In the genomic region with DNA sequence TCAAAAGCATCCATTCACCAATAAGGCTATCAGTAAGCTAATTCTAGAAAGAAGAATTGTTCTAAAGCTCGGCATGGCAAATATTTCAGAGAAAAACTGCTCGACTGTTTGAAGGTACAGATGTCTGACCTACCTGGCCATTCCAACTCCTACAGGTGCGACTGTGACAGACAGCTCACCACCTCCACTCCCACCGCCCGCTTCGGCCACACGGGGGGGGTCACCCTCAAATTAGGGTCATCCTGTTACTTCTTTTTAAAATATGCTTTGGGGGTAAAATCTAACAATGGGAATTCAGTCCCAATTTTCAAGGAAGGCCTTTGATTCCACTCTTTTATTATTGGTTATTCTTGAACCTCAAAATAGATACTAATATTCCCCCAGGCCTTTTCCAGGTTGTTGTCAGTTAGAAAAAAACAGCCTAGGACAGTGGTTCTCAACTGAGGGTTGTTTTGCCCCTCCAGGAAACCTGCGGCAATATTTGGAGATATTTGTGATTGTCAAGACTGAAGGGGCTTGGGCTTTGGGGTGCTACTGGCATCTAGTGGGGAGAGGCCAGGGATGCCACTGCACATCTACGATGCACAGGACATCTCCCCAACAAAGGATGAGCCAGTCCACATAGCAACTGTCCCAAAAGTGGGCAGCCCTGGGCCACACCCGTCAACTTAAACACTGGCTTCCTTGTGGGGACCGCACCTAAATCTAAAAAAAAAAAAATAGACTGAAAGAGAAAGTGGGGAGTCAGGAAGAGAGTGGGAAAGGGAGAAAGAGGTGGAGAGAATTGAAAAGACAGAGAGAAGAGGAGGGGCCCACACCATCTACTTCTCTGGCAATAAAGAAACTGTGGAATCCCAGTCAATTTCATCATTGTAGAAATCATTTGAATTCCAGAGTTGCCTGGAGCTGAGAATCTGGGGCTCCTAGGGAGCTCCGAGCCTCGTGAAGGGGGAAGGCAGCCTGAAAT, we compare ENCODE assay signal across 9 cellular contexts.
DNase-seq lines count a peak whose midpoint lies in the region; ATAC-seq and TF ChIP-seq lines count a peak whose summit lies in the region.
"Had no signal": no experiment of that assay in that cellular context is flagged by ENCODE, and none has a peak within 500 bp of the region (broad histone marks: within the 10 kb centered on the region; RNA-seq: fewer than 3 reads in every experiment).

No MANE protein-coding gene starts in this region.

- peaks cover 0 to 60% (median 6%) of the 10 kb centered on the region in 3 donors for H3K36me3 Mint-ChIP-seq in CD8-positive, alpha-beta memory T cell
- H3K36me3 Mint-ChIP-seq in T-cell: peaks cover 11% of the 10 kb centered on the region

- H3K27ac ChIP-seq in CD8-positive, alpha-beta memory T cell (ENCODE audit: low read depth, low read length): peak overlapping the region; percentile 68
- H3K27ac ChIP-seq in breast epithelium: no peak overlapping the region
- H3K27ac ChIP-seq in neuronal stem cell (replicated peaks; ENCODE audit: low read length): no peak overlapping the region

- no CpG with 5 or more reads among the region's 13 CpGs for WGBS in neuronal stem cell (ENCODE audit: extremely low coverage in 2 of 2, insufficient read length in 2 of 2, insufficient replicate concordance in 1 of 2), 2 donors

- H3K4me2 ChIP-seq in neuronal stem cell (ENCODE audit: insufficient read depth, low read length, poor library complexity, severe bottlenecking): no peak overlapping the region

- peak in 3 of 5 donors; percentile 28 to 64 (median 58) for DNase-seq in CD8-positive, alpha-beta memory T cell
- peak in 29 of 34 experiments; percentile 26 to 66 (median 52) for DNase-seq in T-cell
- no peak for DNase-seq in breast epithelium (ENCODE audit: low spot score in 2 of 2)
- DNase-seq in neuronal stem cell (ENCODE audit: low spot score): no peak
- no peak for DNase-seq in islet precursor cell
- no peak for DNase-seq in cerebellum (ENCODE audit: low spot score)
- DNase-seq: NCI-H146 had no signal

- peaks cover 97% of the 10 kb centered on the region for H3K4me1 ChIP-seq in CD8-positive, alpha-beta memory T cell (ENCODE audit: insufficient read depth, low read length)
- no peaks in the 10 kb centered on the region for H3K4me1 ChIP-seq in breast epithelium
- peaks cover 0 to 7% of the 10 kb centered on the region in 2 donors for H3K4me1 ChIP-seq in neuronal stem cell (ENCODE audit: control insufficient read depth in 2 of 2, insufficient read depth in 1 of 2, low read depth in 1 of 2, low read length in 2 of 2)

- no peaks in the 10 kb centered on the region for H3K36me3 ChIP-seq in CD8-positive, alpha-beta memory T cell (ENCODE audit: insufficient read depth, low read length)
- no peaks in the 10 kb centered on the region for H3K36me3 ChIP-seq in breast epithelium
- no peaks in the 10 kb centered on the region for H3K36me3 ChIP-seq in neuronal stem cell (replicated peaks in 1 of 2; ENCODE audit: control insufficient read depth in 2 of 2, insufficient read depth in 2 of 2, low read length in 2 of 2)

- no peaks in the 10 kb centered on the region for H3K79me1 ChIP-seq in neuronal stem cell (ENCODE audit: low read depth, low read length)

- no peak overlapping the region for H3K23ac ChIP-seq in neuronal stem cell (ENCODE audit: low read depth, low read length, poor library complexity)

- H3K14ac ChIP-seq in neuronal stem cell (ENCODE audit: low read length): no peak overlapping the region

- H3K27me3 ChIP-seq in CD8-positive, alpha-beta memory T cell (ENCODE audit: insufficient read depth, low read length, poor library complexity, severe bottlenecking): no peaks in the 10 kb centered on the region
- no peaks in the 10 kb centered on the region for H3K27me3 ChIP-seq in breast epithelium
- no peaks in the 10 kb centered on the region for H3K27me3 ChIP-seq in neuronal stem cell (ENCODE audit: control insufficient read depth in 3 of 3, insufficient read depth in 3 of 3, low read depth in 1 of 3, low read length in 3 of 3)

- H2AK5ac ChIP-seq in neuronal stem cell (ENCODE audit: low read depth, low read length): no peak overlapping the region

- intact Hi-C loops in breast epithelium (cut with DNase I; ENCODE audit: low total_unique reads): no loop called here

- peaks cover 0 to 9% of the 10 kb centered on the region in 2 donors for H3K27me3 Mint-ChIP-seq in CD8-positive, alpha-beta memory T cell
- no peaks in the 10 kb centered on the region for H3K27me3 Mint-ChIP-seq in T-cell

- H3K18ac ChIP-seq in neuronal stem cell (ENCODE audit: low read length): peak overlapping the region; percentile 63

- no peak overlapping the region for H2BK120ac ChIP-seq in neuronal stem cell (ENCODE audit: low read depth, low read length)

- H3K9me3 Mint-ChIP-seq in CD8-positive, alpha-beta memory T cell: no peaks in the 10 kb centered on the region
- H3K9me3 Mint-ChIP-seq in T-cell: no peaks in the 10 kb centered on the region

- H3K4ac ChIP-seq in neuronal stem cell (ENCODE audit: low read length): no peak overlapping the region

- H4K8ac ChIP-seq in neuronal stem cell (ENCODE audit: low read depth, low read length): no peak overlapping the region

- H2AFZ ChIP-seq in neuronal stem cell (ENCODE audit: low read length): no peak overlapping the region

- peaks cover 93 to 100% (median 98%) of the 10 kb centered on the region in 3 donors for H3K4me1 Mint-ChIP-seq in CD8-positive, alpha-beta memory T cell
- peaks cover 94 to 100% (median 95%) of the 10 kb centered on the region in 3 donors for H3K4me1 Mint-ChIP-seq in T-cell

- H3K9ac ChIP-seq in neuronal stem cell (ENCODE audit: low read depth, low read length, poor library complexity): no peak overlapping the region

- H2BK5ac ChIP-seq in neuronal stem cell (ENCODE audit: low read length): no peak overlapping the region

- no peak for TF ChIP-seq CTCF in breast epithelium (IDR thresholded peaks at IDR 0.05)

- H3K9me3 ChIP-seq in CD8-positive, alpha-beta memory T cell (ENCODE audit: low read length): no peaks in the 10 kb centered on the region
- H3K9me3 ChIP-seq in breast epithelium (no peaks in the 10 kb centered on the region), neuronal stem cell (replicated peaks in 1 of 2; ENCODE audit: control insufficient read depth in 2 of 2, insufficient read depth in 1 of 2, low read depth in 1 of 2, low read length in 2 of 2) (no peaks in the 10 kb centered on the region)

- H3K4me3 ChIP-seq in CD8-positive, alpha-beta memory T cell (ENCODE audit: low read length): peak overlapping the region; percentile 63
- H3K4me3 ChIP-seq in breast epithelium (peak overlapping the region in 2 of 3 donors; percentile 50 to 65), neuronal stem cell (ENCODE audit: low read length in 2 of 2) (no peak overlapping the region)

- POLR2A ChIA-PET in CD8-positive, alpha-beta memory T cell (lab: Charles Lee): interaction anchor here (0.6 to 2.6 kb wide), 20 partner anchors 12 to 1649 kb away, joined by 3 to 33 read pairs (median 3); no protein-coding TSS in a partner anchor
- POLR2A ChIA-PET in T-cell (lab: Charles Lee): interaction anchor here (0.6 to 1.3 kb wide), 8 partner anchors 11 to 688 kb away, joined by 3 to 5 read pairs (median 4); no protein-coding TSS in a partner anchor

- H4K91ac ChIP-seq in neuronal stem cell (ENCODE audit: low read depth, low read length, poor library complexity): no peak overlapping the region

- CTCF ChIA-PET in CD8-positive, alpha-beta memory T cell (lab: Charles Lee): interaction anchor here (0.8 to 3.4 kb wide), 14 partner anchors 9 to 1052 kb away, joined by 3 to 20 read pairs (median 4); no protein-coding TSS in a partner anchor
- CTCF ChIA-PET in T-cell (lab: Charles Lee): interaction anchor here (0.5 to 2.7 kb wide), 5 partner anchors 38 to 1053 kb away, joined by 3 to 18 read pairs (median 4); a partner anchor contains a TSS

- H2BK15ac ChIP-seq in neuronal stem cell (ENCODE audit: low read length): no peak overlapping the region

- peak overlapping the region; percentile 94 to 98 (median 96) for H3K27ac Mint-ChIP-seq in CD8-positive, alpha-beta memory T cell
- H3K27ac Mint-ChIP-seq in T-cell: peak overlapping the region; percentile 97 to 99

- peak overlapping the region; percentile 83 to 95 (median 88) for H3K4me3 Mint-ChIP-seq in CD8-positive, alpha-beta memory T cell
- H3K4me3 Mint-ChIP-seq in T-cell: peak overlapping the region; percentile 85 to 90 (median 89)

- no peak overlapping the region for H2BK12ac ChIP-seq in neuronal stem cell (ENCODE audit: low read length)

- TF ChIP-seq POLR2A in breast epithelium (IDR thresholded peaks at IDR 0.05): no peak

- peak in 2 of 4 experiments; percentile 10 to 13 for ATAC-seq in T-cell (replicated peaks in 1 of 4)
- no peak for ATAC-seq in HG03280 (IDR thresholded peaks at IDR 0.05; ENCODE audit: unreplicated experiment)
- no peak for ATAC-seq in GM18858 (IDR thresholded peaks at IDR 0.05; ENCODE audit: unreplicated experiment)

Comparison
In these comparisons a context has a peak if more than half of its experiments do, and no peak if none do; other contexts are left out.
1. DNase-seq: peak in CD8-positive, alpha-beta memory T cell (3 of 5) and T-cell (29 of 34); none in breast epithelium (0 of 2), neuronal stem cell (single experiment), islet precursor cell (single experiment) and cerebellum (single experiment).
2. H3K4me3 ChIP-seq: peak in CD8-positive, alpha-beta memory T cell (single experiment) and breast epithelium (2 of 3); none in neuronal stem cell (0 of 2).